ENCODE assay signal across 15 cellular contexts in the genomic region with DNA sequence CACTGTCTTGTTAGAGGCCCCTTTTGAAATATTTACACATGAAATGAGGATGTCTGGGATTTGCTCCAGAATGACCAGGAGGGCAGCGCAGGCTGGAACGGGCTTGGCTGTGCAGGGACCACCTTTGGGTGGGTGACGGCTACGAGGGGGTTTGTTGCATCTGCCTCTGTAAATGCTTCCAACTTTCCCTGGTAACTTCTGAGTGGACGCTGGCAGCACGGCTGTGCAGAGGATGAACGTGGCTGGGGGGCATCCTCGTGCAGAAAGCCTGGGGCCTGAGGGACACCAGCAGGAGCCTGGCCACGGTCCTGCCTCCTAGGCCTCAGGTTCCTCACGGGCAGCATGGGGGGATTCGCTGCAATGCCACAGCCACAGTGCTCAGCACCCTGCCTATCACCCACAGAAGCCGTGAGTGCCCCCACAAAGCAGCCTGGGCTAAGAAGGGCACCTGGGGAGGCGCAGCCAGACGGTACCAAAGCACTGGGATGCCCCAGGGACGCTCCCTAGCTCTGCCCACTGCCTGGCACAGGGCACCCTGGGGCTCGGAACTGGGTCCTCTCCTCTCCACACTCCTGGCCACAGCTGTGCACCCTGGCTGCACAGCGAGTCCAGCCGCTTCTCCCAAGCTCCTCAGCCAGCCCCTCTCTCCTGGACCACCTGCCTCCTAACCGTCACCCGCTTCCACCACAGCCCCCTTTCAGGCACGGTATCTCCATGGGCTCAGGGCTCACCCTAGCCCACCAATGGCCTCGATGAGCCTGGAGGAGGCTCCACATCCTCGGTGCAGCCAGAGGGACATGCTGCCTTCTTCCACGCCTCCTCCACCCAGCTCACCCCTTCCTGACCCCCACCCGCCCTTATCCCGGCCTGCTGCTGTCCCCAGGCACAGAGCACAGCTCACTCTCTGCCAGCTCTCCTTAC. TPM values are rescaled to one million over a fixed set of nuclear protein-coding genes. Genes with fewer than 3 reads are reported as not detected.
DNase-seq lines count a peak whose midpoint lies in the region; ATAC-seq and TF ChIP-seq lines count a peak whose summit lies in the region.
"Had no signal": no experiment of that assay in that cellular context is flagged by ENCODE, and none has a peak within 500 bp of the region (broad histone marks: within the 10 kb centered on the region; RNA-seq: fewer than 3 reads in every experiment).

No MANE protein-coding gene starts in this region.

- H3K4me3 Mint-ChIP-seq in H9 (no peak overlapping the region), endothelial cell (ENCODE audit: unreplicated experiment) (no peak overlapping the region), neural crest cell (no peak overlapping the region)
- H3K4me3 Mint-ChIP-seq: activated B cell treated with CpG ODN at 0.5 μM for 24 hours; activated CD8-positive, alpha-beta memory T cell treated with anti-CD3 and anti-CD28 coated beads, Interleukin-2, amount 10 ng/mL, durations not matched to agents 7 days and 5 days; activated naive CD8-positive, alpha-beta T cell had no signal

- no peak overlapping the region for H4K5ac ChIP-seq in H9 (ENCODE audit: insufficient read length, low read depth, low read length)

- no peaks in the 10 kb centered on the region for H3K4me1 ChIP-seq in H9 (ENCODE audit: insufficient read depth, low read length)

- peaks cover 5 to 15% (median 14%) of the 10 kb centered on the region in 3 experiments for H3K36me3 Mint-ChIP-seq in H9 (ENCODE audit: insufficient read depth in 1 of 3, low read depth in 3 of 3)
- peaks cover 22% of the 10 kb centered on the region for H3K36me3 Mint-ChIP-seq in endothelial cell (ENCODE audit: low read depth, unreplicated experiment)
- no peaks in the 10 kb centered on the region for H3K36me3 Mint-ChIP-seq in neural crest cell (ENCODE audit: low read depth)
- H3K36me3 Mint-ChIP-seq: activated CD8-positive, alpha-beta memory T cell treated with anti-CD3 and anti-CD28 coated beads, Interleukin-2, amount 10 ng/mL, durations not matched to agents 7 days and 5 days had no signal

- no peaks in the 10 kb centered on the region for H4K20me1 ChIP-seq in H9 (ENCODE audit: control insufficient read depth, insufficient read depth, insufficient read length)

- no peak overlapping the region for H3K18ac ChIP-seq in H9 (ENCODE audit: insufficient read length, low read depth, low read length)

- H3K4me1 Mint-ChIP-seq in H9: peaks cover 15 to 27% of the 10 kb centered on the region in 2 experiments
- peaks cover 15% of the 10 kb centered on the region for H3K4me1 Mint-ChIP-seq in endothelial cell (ENCODE audit: unreplicated experiment)
- peaks cover 34% of the 10 kb centered on the region for H3K4me1 Mint-ChIP-seq in neural crest cell

- DNase-seq in H9: no peak
- no peak for DNase-seq in endothelial cell (ENCODE audit: low spot score)
- DNase-seq in neural crest cell (ENCODE audit: low read depth, low spot score): no peak
- no peak for DNase-seq in globus pallidus (ENCODE audit: low spot score)
- DNase-seq in LoVo (ENCODE audit: low spot score): no peak
- DNase-seq in COLO829 (ENCODE audit: low spot score): no peak
- DNase-seq: activated B cell treated with CpG ODN at 0.5 μM for 24 hours; activated CD8-positive, alpha-beta memory T cell treated with anti-CD3 and anti-CD28 coated beads, Interleukin-2, amount 10 ng/mL, durations not matched to agents 7 days and 5 days; cerebellar nuclear complex; NCI-H187 treated with DMSO at 0.1 percent for 48 hours had no signal

- H3K4me2 ChIP-seq in H9 (ENCODE audit: insufficient read depth, insufficient read length, low read length): no peak overlapping the region
- H3K4me2 ChIP-seq: smooth muscle cell had no signal

- no peaks in the 10 kb centered on the region for H3K9me3 ChIP-seq in H9 (ENCODE audit: control insufficient read depth, low read depth, low read length)

- H3K27me3 Mint-ChIP-seq in H9 (ENCODE audit: low read depth) (no peaks in the 10 kb centered on the region; the same call in 1 of the 2 replicates), endothelial cell (ENCODE audit: unreplicated experiment) (peaks cover 18% of the 10 kb centered on the region), neural crest cell (ENCODE audit: low read depth) (no peaks in the 10 kb centered on the region)
- H3K27me3 Mint-ChIP-seq: activated B cell treated with CpG ODN at 0.5 μM for 24 hours; activated CD8-positive, alpha-beta memory T cell treated with anti-CD3 and anti-CD28 coated beads, Interleukin-2, amount 10 ng/mL, durations not matched to agents 7 days and 5 days; activated naive CD8-positive, alpha-beta T cell had no signal

- no peak overlapping the region for H2BK120ac ChIP-seq in H9 (ENCODE audit: low read depth, low read length, poor library complexity, severe bottlenecking)

- no peak overlapping the region for H2AFZ ChIP-seq in H9 (ENCODE audit: low read length)

- ATAC-seq in HG03280 (IDR thresholded peaks at IDR 0.05; ENCODE audit: unreplicated experiment): no peak
- ATAC-seq: activated CD8-positive, alpha-beta memory T cell treated with anti-CD3 and anti-CD28 coated beads, Interleukin-2, amount 10 ng/mL, durations not matched to agents 7 days and 5 days had no signal

- no peak overlapping the region for H3K4ac ChIP-seq in H9 (ENCODE audit: low read depth, low read length)

- no peak overlapping the region for H4K91ac ChIP-seq in H9 (ENCODE audit: insufficient read length, low read depth, low read length)

- no peak overlapping the region for H2BK20ac ChIP-seq in H9 (ENCODE audit: low read depth, low read length, poor library complexity, severe bottlenecking)

- H3K79me2 ChIP-seq in H9 (ENCODE audit: insufficient read depth, low read length): peaks cover 5% of the 10 kb centered on the region; the same call in 1 of the 2 replicates

- TF ChIP-seq CTCF in 22Rv1 (IDR thresholded peaks at IDR 0.05): no peak
- TF ChIP-seq CTCF in H9 (conservative IDR thresholded peaks at IDR 0.05): no peak
- no peak for TF ChIP-seq CTCF in endothelial cell (IDR thresholded peaks at IDR 0.05; ENCODE audit: unreplicated experiment)
- no peak for TF ChIP-seq CTCF in neural crest cell (conservative IDR thresholded peaks at IDR 0.05)

- H3K9me3 Mint-ChIP-seq in H9 (no peaks in the 10 kb centered on the region), endothelial cell (ENCODE audit: unreplicated experiment) (no peaks in the 10 kb centered on the region), neural crest cell (no peaks in the 10 kb centered on the region)
- H3K9me3 Mint-ChIP-seq: activated B cell treated with CpG ODN at 0.5 μM for 24 hours had no signal

- H3K27me3 ChIP-seq in H9 (ENCODE audit: insufficient read depth, low read length): no peaks in the 10 kb centered on the region

- no peak overlapping the region for H3K23ac ChIP-seq in H9 (ENCODE audit: insufficient read length, low read depth, low read length)

- no peak overlapping the region for H3K56ac ChIP-seq in H9 (ENCODE audit: insufficient read length, low read depth, low read length)

- H3K27ac ChIP-seq in 22Rv1 (peak overlapping the region; percentile 91), H9 (ENCODE audit: insufficient read length, low read depth, low read length) (no peak overlapping the region)
- H3K27ac ChIP-seq: epithelial cell of prostate had no signal

- H3K27ac Mint-ChIP-seq in H9 (peak overlapping the region; percentile 49 to 90 (median 85); a peak in 4 of 7 replicates), endothelial cell (ENCODE audit: unreplicated experiment) (peak overlapping the region; percentile 57), neural crest cell (ENCODE audit: unreplicated experiment) (peak overlapping the region; percentile 54)
- H3K27ac Mint-ChIP-seq: activated B cell treated with CpG ODN at 0.5 μM for 24 hours; activated CD8-positive, alpha-beta memory T cell treated with anti-CD3 and anti-CD28 coated beads, Interleukin-2, amount 10 ng/mL, durations not matched to agents 7 days and 5 days; activated naive CD8-positive, alpha-beta T cell had no signal

- no peaks in the 10 kb centered on the region for H3K23me2 ChIP-seq in H9 (ENCODE audit: insufficient read length, low read depth, low read length, poor library complexity, severe bottlenecking)

- no peak overlapping the region for H2AK5ac ChIP-seq in H9 (ENCODE audit: insufficient read length, low read length)

- WGBS in H9 (ENCODE audit: extremely low coverage, insufficient read length, low lambda C conversion rate): no CpG with 5 or more reads among the region's 26 CpGs

- no peak overlapping the region for H2BK15ac ChIP-seq in H9 (ENCODE audit: low read depth, low read length)

- H2BK5ac ChIP-seq in H9 (ENCODE audit: insufficient read length, low read length): no peak overlapping the region

- H3K14ac ChIP-seq in H9 (ENCODE audit: insufficient read depth, low read length): no peak overlapping the region; the same call in 1 of the 2 replicates

- H3K9ac ChIP-seq in H9 (ENCODE audit: extremely low read depth, insufficient read length, low read length): no peak overlapping the region

- no peak overlapping the region for H2BK12ac ChIP-seq in H9 (ENCODE audit: insufficient read length, low read depth, low read length)

- peaks cover 2% of the 10 kb centered on the region for H3K79me1 ChIP-seq in H9 (ENCODE audit: insufficient read depth, low read depth, low read length, poor library complexity, severe bottlenecking)

- no peak overlapping the region for H4K8ac ChIP-seq in H9 (replicated peaks; ENCODE audit: insufficient read length, low read depth, low read length)

- H3T11ph ChIP-seq in H9 (ENCODE audit: low read length): no peak overlapping the region

RNA-seq across cellular contexts. Expression of gene MLLT1, which starts 44.5 kb away (rescaled TPM):
- total RNA-seq in H9 (2021) (54.9 and 56.9 TPM in 2 replicates), endothelial cell (ENCODE audit: unreplicated experiment) (59.2 TPM), neural crest cell (86.4 and 96.5 TPM in 2 replicates)
